ENCODE assay signal across 1 cellular context in the genomic region with DNA sequence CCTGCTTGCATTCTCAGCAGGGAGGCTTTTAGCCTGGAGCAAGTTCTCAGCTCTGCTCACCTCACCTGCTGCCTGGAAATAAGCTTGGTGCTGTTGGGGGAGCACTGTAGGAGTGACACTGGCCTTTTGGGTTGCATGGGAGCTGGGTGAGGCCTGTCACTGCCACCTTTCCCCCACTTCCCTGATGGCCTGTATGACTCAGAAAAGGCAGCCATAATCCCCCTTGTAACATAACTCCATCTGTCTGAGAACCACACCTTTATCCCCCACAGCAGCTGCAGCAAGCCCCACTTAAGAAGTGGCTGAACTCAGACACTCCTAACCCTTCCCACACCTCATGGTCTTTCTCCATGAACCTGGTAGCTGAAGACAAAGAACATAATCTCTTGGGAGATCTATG.
TF ChIP-seq lines count a peak whose summit lies in the region.

No MANE protein-coding gene starts in this region.

TF ChIP-seq in A549, 52 proteins besides CTCF, POLR2A, EP300 and RAD21 (continued from another document):
- TF ChIP-seq, protein P1, sequence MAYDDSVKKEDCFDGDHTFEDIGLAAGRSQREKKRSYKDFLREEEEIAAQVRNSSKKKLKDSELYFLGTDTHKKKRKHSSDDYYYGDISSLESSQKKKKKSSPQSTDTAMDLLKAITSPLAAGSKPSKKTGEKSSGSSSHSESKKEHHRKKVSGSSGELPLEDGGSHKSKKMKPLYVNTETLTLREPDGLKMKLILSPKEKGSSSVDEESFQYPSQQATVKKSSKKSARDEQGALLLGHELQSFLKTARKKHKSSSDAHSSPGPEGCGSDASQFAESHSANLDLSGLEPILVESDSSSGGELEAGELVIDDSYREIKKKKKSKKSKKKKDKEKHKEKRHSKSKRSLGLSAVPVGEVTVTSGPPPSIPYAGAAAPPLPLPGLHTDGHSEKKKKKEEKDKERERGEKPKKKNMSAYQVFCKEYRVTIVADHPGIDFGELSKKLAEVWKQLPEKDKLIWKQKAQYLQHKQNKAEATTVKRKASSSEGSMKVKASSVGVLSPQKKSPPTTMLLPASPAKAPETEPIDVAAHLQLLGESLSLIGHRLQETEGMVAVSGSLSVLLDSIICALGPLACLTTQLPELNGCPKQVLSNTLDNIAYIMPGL (CRISPR knock-in tag; IDR thresholded peaks at IDR 0.05; ENCODE audit: borderline replicate concordance) = no peak
- no peak for TF ChIP-seq HES2 (IDR thresholded peaks at IDR 0.05)
- TF ChIP-seq HDAC2 (IDR thresholded peaks at IDR 0.05) = no peak
TF ChIP-seq in A549: peak in this region for 0.
